ENCODE assay signal across 8 cellular contexts in the genomic region with DNA sequence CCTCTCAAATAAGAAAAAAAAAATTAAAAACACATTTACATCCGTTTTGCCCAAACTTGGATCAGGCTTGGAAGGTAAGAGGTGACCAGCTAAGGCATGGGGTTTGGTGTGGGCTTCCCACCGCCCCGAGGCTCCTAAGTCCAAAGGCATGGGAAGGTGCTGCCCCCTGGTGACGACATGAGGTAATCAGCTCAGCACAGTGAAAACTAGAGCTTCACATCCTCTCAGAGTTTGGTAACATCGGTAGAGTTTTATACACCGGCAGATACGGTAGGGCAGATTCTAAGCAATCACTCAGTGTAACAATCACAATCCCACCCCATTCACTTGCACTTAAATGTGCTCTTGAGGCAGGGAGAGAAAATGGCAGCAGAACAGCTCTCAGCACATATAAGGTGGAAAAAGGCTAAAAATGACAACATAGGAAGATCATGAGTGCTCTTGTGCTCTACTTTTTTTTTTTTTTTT.
DNase-seq lines count a peak whose midpoint lies in the region; ATAC-seq and TF ChIP-seq lines count a peak whose summit lies in the region.

No MANE protein-coding gene starts in this region.

- H3K4me3 Mint-ChIP-seq in T-helper 17 cell: no peak overlapping the region

- no peaks in the 10 kb centered on the region for H3K9me3 ChIP-seq in T-helper 17 cell (ENCODE audit: control insufficient read depth, low read length, poor library complexity, severe bottlenecking)
- H3K9me3 ChIP-seq in ascending aorta: no peaks in the 10 kb centered on the region
- no peaks in the 10 kb centered on the region for H3K9me3 ChIP-seq in hepatocyte (ENCODE audit: low read depth)

- ATAC-seq in T-helper 17 cell (peak; percentile 96), sciatic nerve (peak; percentile 95), HG02970 (IDR thresholded peaks at IDR 0.05; ENCODE audit: low FRiP score, unreplicated experiment) (no peak)

- H3K27me3 ChIP-seq in ascending aorta (no peaks in the 10 kb centered on the region), hepatocyte (no peaks in the 10 kb centered on the region)

- H3K79me2 ChIP-seq in hepatocyte: no peaks in the 10 kb centered on the region

- 2% methylated on average over 7 of the region's 7 CpGs for WGBS in hepatocyte (ENCODE audit: low lambda C conversion rate, missing lambda C conversion rate)

- DNase-seq in GM04504 (ENCODE audit: low read depth) (peak; percentile 23), HEK293T (ENCODE audit: extremely low spot score) (peak; percentile 81), NCI-H1105 (lab: John Stamatoyannopoulos, UW) (peak; percentile 72), T-helper 17 cell (peak; percentile 55 to 73 (median 59)), ascending aorta (ENCODE audit: low spot score in 2 of 2) (peak in 1 of 2 donors; percentile 88), hepatocyte (ENCODE audit: low spot score) (peak; percentile 88), sciatic nerve (ENCODE audit: low spot score) (peak; percentile 89)

- H3K36me3 Mint-ChIP-seq in T-helper 17 cell (ENCODE audit: low read depth): peaks cover 4% of the 10 kb centered on the region

- H3K36me3 ChIP-seq in ascending aorta: no peaks in the 10 kb centered on the region
- H3K36me3 ChIP-seq in hepatocyte (replicated peaks; ENCODE audit: insufficient read depth, low read depth): no peaks in the 10 kb centered on the region

- H3K4me2 ChIP-seq in hepatocyte: peak overlapping the region; percentile 65

- peaks cover 5% of the 10 kb centered on the region for H3K4me1 Mint-ChIP-seq in T-helper 17 cell

- TF ChIP-seq CTCF in ascending aorta (IDR thresholded peaks at IDR 0.05) (peak; percentile 88 to 93 (median 88)), hepatocyte (IDR thresholded peaks at IDR 0.05; ENCODE audit: poor library complexity) (peak; percentile 98)

- intact Hi-C loops in ascending aorta (cut with DNase I): loop anchor here (1.0 kb wide), 2 partner anchors 195 to 215 kb away; no protein-coding TSS in a partner anchor
- intact Hi-C loops in sciatic nerve (cut with DNase I): no loop called here

- no peaks in the 10 kb centered on the region for H3K9me2 ChIP-seq in hepatocyte (replicated peaks; ENCODE audit: insufficient read depth)

- POLR2A ChIA-PET in HEK293T (lab: Yijun Ruan, JAX): interaction anchor here (0.6 kb wide), 1 partner anchor 616 kb away, joined by 4 read pairs; no protein-coding TSS in a partner anchor

- H3K27ac ChIP-seq in ascending aorta (no peak overlapping the region), hepatocyte (no peak overlapping the region)

- no peak overlapping the region for H3K27ac Mint-ChIP-seq in T-helper 17 cell

- H3K4me1 ChIP-seq in ascending aorta: no peaks in the 10 kb centered on the region
- peaks cover 15% of the 10 kb centered on the region for H3K4me1 ChIP-seq in hepatocyte (ENCODE audit: insufficient read depth)

- H3K27me3 Mint-ChIP-seq in T-helper 17 cell: no peaks in the 10 kb centered on the region

- H3K4me3 ChIP-seq in ascending aorta: no peak overlapping the region
- H3K4me3 ChIP-seq in hepatocyte: no peak overlapping the region

- no peak overlapping the region for H2AFZ ChIP-seq in hepatocyte

- H4K20me1 ChIP-seq in hepatocyte (ENCODE audit: insufficient read depth, poor library complexity, severe bottlenecking): no peaks in the 10 kb centered on the region

- CTCF ChIA-PET in HEK293T (lab: Yijun Ruan, JAX): interaction anchor here (0.5 to 2.6 kb wide), 33 partner anchors 10 to 741 kb away, joined by 3 to 35 read pairs (median 5); no protein-coding TSS in a partner anchor

TF ChIP-seq in HEK293T, 16 proteins besides CTCF, POLR2A, EP300 and RAD21:
- TF ChIP-seq HDGF (IDR thresholded peaks at IDR 0.05; ENCODE audit: borderline replicate concordance) (no peak), FOXA1 (IDR thresholded peaks at IDR 0.05) (no peak), ELF4 (IDR thresholded peaks at IDR 0.05) (no peak), TARDBP (IDR thresholded peaks at IDR 0.05) (no peak), LEF1 (IDR thresholded peaks at IDR 0.05; ENCODE audit: borderline replicate concordance) (no peak), SUZ12 (IDR thresholded peaks at IDR 0.05) (no peak), BHLHE40 (IDR thresholded peaks at IDR 0.05; ENCODE audit: borderline replicate concordance) (no peak), CTBP1 (IDR thresholded peaks at IDR 0.05; ENCODE audit: borderline replicate concordance) (no peak)
- TF ChIP-seq, protein P1, sequence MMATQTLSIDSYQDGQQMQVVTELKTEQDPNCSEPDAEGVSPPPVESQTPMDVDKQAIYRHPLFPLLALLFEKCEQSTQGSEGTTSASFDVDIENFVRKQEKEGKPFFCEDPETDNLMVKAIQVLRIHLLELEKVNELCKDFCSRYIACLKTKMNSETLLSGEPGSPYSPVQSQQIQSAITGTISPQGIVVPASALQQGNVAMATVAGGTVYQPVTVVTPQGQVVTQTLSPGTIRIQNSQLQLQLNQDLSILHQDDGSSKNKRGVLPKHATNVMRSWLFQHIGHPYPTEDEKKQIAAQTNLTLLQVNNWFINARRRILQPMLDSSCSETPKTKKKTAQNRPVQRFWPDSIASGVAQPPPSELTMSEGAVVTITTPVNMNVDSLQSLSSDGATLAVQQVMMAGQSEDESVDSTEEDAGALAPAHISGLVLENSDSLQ (IDR thresholded peaks at IDR 0.05): no peak
